In the genomic region with DNA sequence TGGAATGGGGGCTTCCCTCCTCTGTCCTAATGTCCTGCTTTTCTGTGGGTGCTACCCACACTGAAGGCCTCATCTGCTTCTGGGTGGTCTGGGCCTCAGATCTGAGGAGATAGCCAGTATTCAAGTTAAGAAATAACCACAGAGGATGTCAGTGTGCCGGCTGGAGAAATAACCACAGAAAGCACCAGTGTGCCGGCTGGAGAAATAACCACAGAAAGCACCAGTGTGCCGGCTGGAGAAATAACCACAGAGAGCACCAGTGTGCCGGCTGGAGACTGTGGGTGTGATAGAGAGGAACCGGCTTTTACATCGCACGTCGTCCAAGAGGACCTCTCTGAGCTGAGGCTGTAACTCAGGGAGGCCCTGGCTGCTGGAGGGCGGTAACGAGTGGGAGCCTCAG, we compare ENCODE assay signal across 11 cellular contexts.
DNase-seq lines count a peak whose midpoint lies in the region; ATAC-seq and TF ChIP-seq lines count a peak whose summit lies in the region.
"Had no signal": no experiment of that assay in that cellular context is flagged by ENCODE, and none has a peak within 500 bp of the region (broad histone marks: within the 10 kb centered on the region; RNA-seq: fewer than 3 reads in every experiment).

No MANE protein-coding gene starts in this region.

- no peak overlapping the region for H3K4me3 ChIP-seq in NB4 (ENCODE audit: low read depth, low read length)
- H3K4me3 ChIP-seq in SJCRH30, result no peak overlapping the region
- no peak overlapping the region for H3K4me3 ChIP-seq in aorta (ENCODE audit: low read length in 2 of 2)
- H3K4me3 ChIP-seq: HAP-1 had no signal

- H3K27ac ChIP-seq in SJCRH30 (no peak overlapping the region), aorta (ENCODE audit: low read depth in 1 of 2, low read length in 2 of 2) (no peak overlapping the region)

- ATAC-seq in sciatic nerve (peak; percentile 51), aorta (ENCODE audit: low FRiP score) (no peak), omental fat pad (ENCODE audit: low FRiP score) (no peak)
- ATAC-seq: CD8-positive, alpha-beta T cell; HepG2 had no signal

- H3K27me3 ChIP-seq in SJCRH30 (peaks cover 5% of the 10 kb centered on the region; the same call in 1 of the 2 replicates), aorta (ENCODE audit: control insufficient read depth in 1 of 2, insufficient read depth in 2 of 2, low read length in 1 of 2) (no peaks in the 10 kb centered on the region)

- DNase-seq in GF-D8 (lab: John Stamatoyannopoulos, UW) (peak; percentile 10), NB4 (ENCODE audit: low read depth) (peak; percentile 63), SJCRH30 (peak; percentile 20 to 22), sciatic nerve (ENCODE audit: low spot score) (no peak), head of caudate nucleus (no peak), aorta (no peak), omental fat pad (ENCODE audit: low spot score) (no peak)
- DNase-seq: CD8-positive, alpha-beta T cell; DND-41 had no signal

- no peak for TF ChIP-seq POLR2A in NB4 (IDR thresholded peaks at IDR 0.05; ENCODE audit: extremely low read depth, insufficient read length)

- H3K9me3 ChIP-seq in SJCRH30 (replicated peaks) (no peaks in the 10 kb centered on the region), aorta (ENCODE audit: control insufficient read depth, low read length) (no peaks in the 10 kb centered on the region)
- H3K9me3 ChIP-seq: HAP-1 had no signal

- WGBS in aorta, 2 donors, result 80 to 86% methylated on average over 10 of the region's 10 CpGs

- TF ChIP-seq CTCF in NB4 (IDR thresholded peaks at IDR 0.05; ENCODE audit: low read depth, low read length) (no peak), omental fat pad (IDR thresholded peaks at IDR 0.05) (no peak)

- H3K36me3 ChIP-seq in SJCRH30 (no peaks in the 10 kb centered on the region), aorta (ENCODE audit: control insufficient read depth in 1 of 2, insufficient read depth in 2 of 2, low read length in 1 of 2) (no peaks in the 10 kb centered on the region)
- H3K36me3 ChIP-seq: HAP-1 had no signal

- no peaks in the 10 kb centered on the region for H3K4me1 ChIP-seq in SJCRH30
- H3K4me1 ChIP-seq in aorta (ENCODE audit: control insufficient read depth in 1 of 2, insufficient read depth in 2 of 2, low read length in 2 of 2), result no peaks in the 10 kb centered on the region
- H3K4me1 ChIP-seq: HAP-1 had no signal

- intact Hi-C loops in sciatic nerve (cut with DNase I) (no loop called here), head of caudate nucleus (cut with DNase I) (no loop called here), aorta (cut with DNase I) (no loop called here)

Comparison
In these comparisons a context has a peak if more than half of its experiments do, and no peak if none do; other contexts are left out.
1. DNase-seq: peak in GF-D8 (single experiment), NB4 (single experiment) and SJCRH30 (2 of 2); none in sciatic nerve (single experiment), head of caudate nucleus (0 of 42), aorta (0 of 2) and omental fat pad (single experiment).